ENCODE assay signal across 1 cellular context in genomic region chr18:74360852-74361640, GRCh38.
TF ChIP-seq lines count a peak whose summit lies in the region.

No MANE protein-coding gene starts in this region.

TF ChIP-seq in GM23338, 12 proteins besides CTCF, POLR2A, EP300 and RAD21 (continued from another document):
- no peak for TF ChIP-seq ZNF462 (CRISPR knock-in tag; IDR thresholded peaks at IDR 0.05)
- no peak for TF ChIP-seq ETS1 (IDR thresholded peaks at IDR 0.05)
- no peak for TF ChIP-seq CREB1 (CRISPR knock-in tag; IDR thresholded peaks at IDR 0.05; ENCODE audit: low read depth)
- TF ChIP-seq ZNF114 (CRISPR knock-in tag; IDR thresholded peaks at IDR 0.05), result no peak
- no peak for TF ChIP-seq JUNB (IDR thresholded peaks at IDR 0.05; ENCODE audit: unreplicated experiment)
- TF ChIP-seq NANOG (IDR thresholded peaks at IDR 0.05; ENCODE audit: borderline replicate concordance), result no peak
